Comparison of ENCODE assay signal across 13 cellular contexts in genomic region chr11:12160231-12160630, GRCh38. TPM values are rescaled to one million over a fixed set of nuclear protein-coding genes. Genes with fewer than 3 reads are reported as not detected.
DNase-seq lines count a peak whose midpoint lies in the region; ATAC-seq and TF ChIP-seq lines count a peak whose summit lies in the region.
"Had no signal": no experiment of that assay in that cellular context is flagged by ENCODE, and none has a peak within 500 bp of the region (broad histone marks: within the 10 kb centered on the region; RNA-seq: fewer than 3 reads in every experiment).

No MANE protein-coding gene starts in this region.

- TF ChIP-seq EP300 in transverse colon (IDR thresholded peaks at IDR 0.05; ENCODE audit: low read depth), result no peak

- H3K27me3 Mint-ChIP-seq in chondrocyte (ENCODE audit: low read depth), result no peaks in the 10 kb centered on the region
- H3K27me3 Mint-ChIP-seq in natural killer cell (ENCODE audit: low read depth in 2 of 2), result peaks cover 0 to 3% of the 10 kb centered on the region in 2 donors
- peaks cover 0 to 3% (median 2%) of the 10 kb centered on the region in 3 donors for H3K27me3 Mint-ChIP-seq in immature natural killer cell (ENCODE audit: low read depth in 3 of 3)

- no peak for TF ChIP-seq POLR2A in transverse colon (IDR thresholded peaks at IDR 0.05)

- DNase-seq in activated naive CD4-positive, alpha-beta T cell treated with anti-CD3 and anti-CD28 coated beads, Interleukin-2, amount 50 U/mL, for 72 hours (ENCODE audit: low spot score in 2 of 2), result no peak
- no peak for DNase-seq in activated naive CD4-positive, alpha-beta T cell treated with anti-CD3 and anti-CD28 coated beads, Interleukin-2, amount 50 U/mL, for 16 hours
- no peak for DNase-seq in chondrocyte (ENCODE audit: low spot score)
- DNase-seq in natural killer cell, result no peak
- no peak for DNase-seq in transverse colon
- no peak for DNase-seq in immature natural killer cell
- DNase-seq in retina, result no peak
- DNase-seq in NCI-H748 (lab: John Stamatoyannopoulos, UW; ENCODE audit: unreplicated experiment), result no peak
- DNase-seq: GDM1 had no signal

- intact Hi-C loops in natural killer cell (cut with micrococcal nuclease) (no loop called here), transverse colon (cut with DNase I; ENCODE audit: low total_unique reads) (no loop called here)

- ATAC-seq in activated naive CD4-positive, alpha-beta T cell treated with anti-CD3 and anti-CD28 coated beads, Interleukin-2, amount 50 U/mL, for 72 hours, result no peak
- no peak for ATAC-seq in natural killer cell
- ATAC-seq: GM23338, WTC11 had no signal

- in situ Hi-C loops in transverse colon (cut with MboI; ENCODE audit: low pct_ligation_motif_present in 1 of 4, low pct_unique_long_range_greater_than_20kb in 1 of 4, low sequenced_read_pairs in 3 of 4), result no loop called here

- H3K4me1 ChIP-seq in transverse colon, result peaks cover 55 to 90% (median 73%) of the 10 kb centered on the region in 4 donors

- peaks cover 15 to 53% of the 10 kb centered on the region in 2 donors for H3K36me3 Mint-ChIP-seq in activated naive CD4-positive, alpha-beta T cell treated with anti-CD3 and anti-CD28 coated beads, Interleukin-2, amount 50 U/mL, for 72 hours
- H3K36me3 Mint-ChIP-seq in chondrocyte (ENCODE audit: low read depth) (peaks cover 14% of the 10 kb centered on the region), natural killer cell (no peaks in the 10 kb centered on the region), immature natural killer cell (peaks cover 6 to 10% (median 7%) of the 10 kb centered on the region in 3 donors)
- H3K36me3 Mint-ChIP-seq: WTC11 had no signal

- H3K27ac ChIP-seq in transverse colon, result peak overlapping the region; percentile 87 to 90 (median 88)
- H3K27ac ChIP-seq: neutrophil had no signal

- H3K27ac Mint-ChIP-seq in activated naive CD4-positive, alpha-beta T cell treated with anti-CD3 and anti-CD28 coated beads, Interleukin-2, amount 50 U/mL, for 72 hours, result peak overlapping the region; percentile 16 to 62
- H3K27ac Mint-ChIP-seq in chondrocyte (ENCODE audit: unreplicated experiment), result peak overlapping the region; percentile 99
- peak overlapping the region; percentile 5 to 66 for H3K27ac Mint-ChIP-seq in natural killer cell
- peak overlapping the region in 3 of 6 donors; percentile 17 to 47 (median 29) for H3K27ac Mint-ChIP-seq in immature natural killer cell
- H3K27ac Mint-ChIP-seq: B cell, GM23338, WTC11 had no signal

- H3K9me3 Mint-ChIP-seq in activated naive CD4-positive, alpha-beta T cell treated with anti-CD3 and anti-CD28 coated beads, Interleukin-2, amount 50 U/mL, for 72 hours, result peaks cover 0 to 6% of the 10 kb centered on the region in 2 donors
- H3K9me3 Mint-ChIP-seq in chondrocyte (ENCODE audit: low read depth) (no peaks in the 10 kb centered on the region), natural killer cell (no peaks in the 10 kb centered on the region), immature natural killer cell (no peaks in the 10 kb centered on the region)
- H3K9me3 Mint-ChIP-seq: GM23338, WTC11 had no signal

- no peak overlapping the region for H3K4me3 ChIP-seq in transverse colon
- H3K4me3 ChIP-seq: GM23338 had no signal

- no peak for TF ChIP-seq CTCF in chondrocyte (IDR thresholded peaks at IDR 0.05)
- no peak for TF ChIP-seq CTCF in natural killer cell (IDR thresholded peaks at IDR 0.05)
- TF ChIP-seq CTCF in transverse colon (IDR thresholded peaks at IDR 0.05), result no peak

- H3K36me3 ChIP-seq in transverse colon, result no peaks in the 10 kb centered on the region

- H3K4me3 Mint-ChIP-seq in chondrocyte (ENCODE audit: unreplicated experiment), result no peak overlapping the region
- H3K4me3 Mint-ChIP-seq in natural killer cell, result no peak overlapping the region
- H3K4me3 Mint-ChIP-seq in immature natural killer cell, result no peak overlapping the region
- H3K4me3 Mint-ChIP-seq: B cell, GM23338, WTC11 had no signal

- H3K4me1 Mint-ChIP-seq in chondrocyte (ENCODE audit: low read depth), result peaks cover 93% of the 10 kb centered on the region
- peaks cover 19 to 45% of the 10 kb centered on the region in 2 donors for H3K4me1 Mint-ChIP-seq in natural killer cell
- H3K4me1 Mint-ChIP-seq in immature natural killer cell, result peaks cover 16 to 34% of the 10 kb centered on the region in 2 donors
- H3K4me1 Mint-ChIP-seq: B cell, WTC11 had no signal

- WGBS in transverse colon (ENCODE audit: low coverage in 1 of 2), 2 donors, result 94% methylated on average over 6 of the region's 6 CpGs

- no peaks in the 10 kb centered on the region for H3K27me3 ChIP-seq in transverse colon
- H3K27me3 ChIP-seq: neutrophil had no signal

- no peaks in the 10 kb centered on the region for H3K9me3 ChIP-seq in transverse colon
- H3K9me3 ChIP-seq: neutrophil had no signal

RNA-seq across cellular contexts. Expression of gene MICAL2, which starts 49.8 kb away (rescaled TPM):
- total RNA-seq in activated naive CD4-positive, alpha-beta T cell treated with anti-CD3 and anti-CD28 coated beads, Interleukin-2, amount 50 U/mL, for 72 hours, result 100 to 1,000 TPM in 1 of 2 donors, 10 to 100 TPM in 1; 60.8 to 124 TPM
- total RNA-seq in chondrocyte (296 to 393 TPM (median 372 TPM) in 3 replicates), natural killer cell (10 to 100 TPM; 54.6 to 68.6 (median 57.4) TPM), transverse colon (100 to 1,000 TPM; 309 to 483 (median 316) TPM)
- 10 to 100 TPM in 2 of 3 donors, 1 to 10 TPM in 1; 7.0 to 35.0 (median 10.1) TPM for polyA plus RNA-seq in immature natural killer cell
